27 cellular contexts compared by ENCODE assay signal in genomic region chr16:66479661-66480264, GRCh38. TPM values are rescaled to one million over a fixed set of nuclear protein-coding genes. Genes with fewer than 3 reads are reported as not detected.
A peak's percentile ranks its signal among the peaks of the same experiment; 100 is the strongest.
DNase-seq lines count a peak whose midpoint lies in the region; FAIRE-seq and TF ChIP-seq lines count a peak whose summit lies in the region.
"Had no signal": no experiment of that assay in that cellular context is flagged by ENCODE, and none has a peak within 500 bp of the region (broad histone marks: within the 10 kb centered on the region; RNA-seq: fewer than 3 reads in every experiment).

No MANE protein-coding gene starts in this region.

- H3K9me3 Mint-ChIP-seq in activated CD4-positive, alpha-beta T cell treated with anti-CD3 and anti-CD28 coated beads, Interleukin-2, amount 10 ng/mL, durations not matched to agents 24 days and 14 days = no peaks in the 10 kb centered on the region
- H3K9me3 Mint-ChIP-seq in activated CD4-positive, alpha-beta T cell treated with anti-CD3 and anti-CD28 coated beads, Interleukin-2, amount 10 ng/mL, durations not matched to agents 7 days and 5 days = no peaks in the 10 kb centered on the region
- no peaks in the 10 kb centered on the region for H3K9me3 Mint-ChIP-seq in chondrocyte (ENCODE audit: low read depth)
- H3K9me3 Mint-ChIP-seq: central memory CD8-positive, alpha-beta T cell; HFFc6; stimulated activated memory B cell treated with anti-CD40 and anti-IgM and Interleukin-4, amounts not matched to agents 10 μg/mL and 1 μg/mL and 100 μg/mL, for 72 hours; WTC11 had no signal

- no peak for DNase-seq in activated CD4-positive, alpha-beta T cell treated with anti-CD3 and anti-CD28 coated beads, Interleukin-2, amount 10 ng/mL, durations not matched to agents 24 days and 14 days
- DNase-seq in activated CD4-positive, alpha-beta T cell treated with anti-CD3 and anti-CD28 coated beads, Interleukin-2, amount 10 ng/mL, durations not matched to agents 7 days and 5 days = no peak
- peak; percentile 80 for DNase-seq in chondrocyte (ENCODE audit: low spot score)
- no peak for DNase-seq in neuronal stem cell (ENCODE audit: low spot score)
- no peak for DNase-seq in H54 (ENCODE audit: insufficient read length, low spot score)
- DNase-seq in posterior vena cava (ENCODE audit: low spot score) = no peak
- no peak for DNase-seq in NCI-H526 (lab: John Stamatoyannopoulos, UW)
- DNase-seq: activated gamma-delta T cell, body of pancreas, dermis blood vessel endothelial cell, esophagus squamous epithelium, HFFc6, IMR-90, left ventricle myocardium inferior, NCI-H2107, nucleus accumbens, substantia nigra had no signal

- H3K36me3 Mint-ChIP-seq in activated CD4-positive, alpha-beta T cell treated with anti-CD3 and anti-CD28 coated beads, Interleukin-2, amount 10 ng/mL, durations not matched to agents 24 days and 14 days (ENCODE audit: low read depth) = no peaks in the 10 kb centered on the region
- no peaks in the 10 kb centered on the region for H3K36me3 Mint-ChIP-seq in activated CD4-positive, alpha-beta T cell treated with anti-CD3 and anti-CD28 coated beads, Interleukin-2, amount 10 ng/mL, durations not matched to agents 7 days and 5 days (ENCODE audit: low read depth)
- H3K36me3 Mint-ChIP-seq in chondrocyte (ENCODE audit: low read depth) = no peaks in the 10 kb centered on the region
- H3K36me3 Mint-ChIP-seq: stimulated activated memory B cell treated with anti-CD40 and anti-IgM and Interleukin-4, amounts not matched to agents 10 μg/mL and 1 μg/mL and 100 μg/mL, for 72 hours; WTC11 had no signal

- POLR2A ChIA-PET in activated CD4-positive, alpha-beta T cell treated with anti-CD3 and anti-CD28 coated beads, Interleukin-2, amount 10 ng/mL, durations not matched to agents 7 days and 5 days (lab: Charles Lee) = no interaction called here

- TF ChIP-seq CTCF in chondrocyte (IDR thresholded peaks at IDR 0.05) = no peak

- no peak overlapping the region for H2BK15ac ChIP-seq in neuronal stem cell (ENCODE audit: low read length)

- no peak overlapping the region for H4K91ac ChIP-seq in neuronal stem cell (ENCODE audit: low read depth, low read length, poor library complexity)

- intact Hi-C loops in activated CD4-positive, alpha-beta T cell treated with anti-CD3 and anti-CD28 coated beads, Interleukin-2, amount 10 ng/mL, durations not matched to agents 24 days and 14 days (cut with micrococcal nuclease) = loop anchor here (5.0 kb wide), 1 partner anchor 128 kb away; no protein-coding TSS in a partner anchor
- intact Hi-C loops in posterior vena cava (cut with DNase I) = loop anchor here in 1 of 2 donors (5.0 kb wide), 1 partner anchor 72 kb away; no protein-coding TSS in a partner anchor

- H2BK5ac ChIP-seq in neuronal stem cell (ENCODE audit: low read length) = peak overlapping the region; percentile 35

- H2BK12ac ChIP-seq in neuronal stem cell (ENCODE audit: low read length) = no peak overlapping the region

- H3K23ac ChIP-seq in neuronal stem cell (ENCODE audit: low read depth, low read length, poor library complexity) = peak overlapping the region; percentile 5

- H2AK5ac ChIP-seq in neuronal stem cell (ENCODE audit: low read depth, low read length) = peak overlapping the region; percentile 72

- peak overlapping the region in 6 of 11 experiments; percentile 0 to 68 (median 41); a peak in 9 of 22 replicates for H3K27ac ChIP-seq in BLaER1 treated with 17β-estradiol and CSF1 and Interleukin-3, amounts not matched to agents 10 nM and 100 nM
- no peak overlapping the region for H3K27ac ChIP-seq in neuronal stem cell (replicated peaks; ENCODE audit: low read length)
- H3K27ac ChIP-seq: 22Rv1, adrenal gland, body of pancreas, esophagus squamous epithelium, left ventricle myocardium inferior, SK-N-MC had no signal

- no peaks in the 10 kb centered on the region for H3K36me3 ChIP-seq in BLaER1 treated with 17β-estradiol and CSF1 and Interleukin-3, amounts not matched to agents 10 nM and 100 nM
- no peaks in the 10 kb centered on the region for H3K36me3 ChIP-seq in neuronal stem cell (replicated peaks in 1 of 2; ENCODE audit: control insufficient read depth in 2 of 2, insufficient read depth in 2 of 2, low read length in 2 of 2)
- H3K36me3 ChIP-seq: adrenal gland, esophagus squamous epithelium, left ventricle myocardium inferior had no signal

- H3K4ac ChIP-seq in neuronal stem cell (ENCODE audit: low read length) = peak overlapping the region; percentile 78

- CTCF ChIA-PET in activated CD4-positive, alpha-beta T cell treated with anti-CD3 and anti-CD28 coated beads, Interleukin-2, amount 10 ng/mL, durations not matched to agents 7 days and 5 days (lab: Charles Lee) = interaction anchor here (1.3 to 2.1 kb wide), 6 partner anchors 10 to 110 kb away, joined by 4 to 10 read pairs (median 4); no protein-coding TSS in a partner anchor

- FAIRE-seq in H54 (lab: Jason Lieb, UNC) = no peak
- FAIRE-seq: endometrium had no signal

- H3K18ac ChIP-seq in neuronal stem cell (ENCODE audit: low read length) = peak overlapping the region; percentile 31

- peaks cover 38% of the 10 kb centered on the region for H3K4me1 Mint-ChIP-seq in activated CD4-positive, alpha-beta T cell treated with anti-CD3 and anti-CD28 coated beads, Interleukin-2, amount 10 ng/mL, durations not matched to agents 24 days and 14 days
- H3K4me1 Mint-ChIP-seq in activated CD4-positive, alpha-beta T cell treated with anti-CD3 and anti-CD28 coated beads, Interleukin-2, amount 10 ng/mL, durations not matched to agents 7 days and 5 days = peaks cover 58% of the 10 kb centered on the region
- peaks cover 8% of the 10 kb centered on the region for H3K4me1 Mint-ChIP-seq in chondrocyte (ENCODE audit: low read depth)

- peak overlapping the region; percentile 43 for H4K8ac ChIP-seq in neuronal stem cell (ENCODE audit: low read depth, low read length)

- H3K4me3 Mint-ChIP-seq in activated CD4-positive, alpha-beta T cell treated with anti-CD3 and anti-CD28 coated beads, Interleukin-2, amount 10 ng/mL, durations not matched to agents 24 days and 14 days = no peak overlapping the region
- no peak overlapping the region for H3K4me3 Mint-ChIP-seq in activated CD4-positive, alpha-beta T cell treated with anti-CD3 and anti-CD28 coated beads, Interleukin-2, amount 10 ng/mL, durations not matched to agents 7 days and 5 days
- no peak overlapping the region for H3K4me3 Mint-ChIP-seq in chondrocyte (ENCODE audit: unreplicated experiment)
- H3K4me3 Mint-ChIP-seq: central memory CD8-positive, alpha-beta T cell; HFFc6; stimulated activated memory B cell treated with anti-CD40 and anti-IgM and Interleukin-4, amounts not matched to agents 10 μg/mL and 1 μg/mL and 100 μg/mL, for 72 hours; WTC11 had no signal

- H3K14ac ChIP-seq in neuronal stem cell (ENCODE audit: low read length) = peak overlapping the region; percentile 4

- no peak overlapping the region for H2BK120ac ChIP-seq in neuronal stem cell (ENCODE audit: low read depth, low read length)

- WGBS in neuronal stem cell (ENCODE audit: extremely low coverage in 2 of 2, insufficient read length in 2 of 2, insufficient replicate concordance in 1 of 2), 2 donors = no CpG with 5 or more reads among the region's 5 CpGs

- H3K9me3 ChIP-seq in BLaER1 treated with 17β-estradiol and CSF1 and Interleukin-3, amounts not matched to agents 10 nM and 100 nM (replicated peaks in 1 of 11) = no peaks in the 10 kb centered on the region
- H3K9me3 ChIP-seq in neuronal stem cell (replicated peaks in 1 of 2; ENCODE audit: control insufficient read depth in 2 of 2, insufficient read depth in 1 of 2, low read depth in 1 of 2, low read length in 2 of 2) = peaks cover 0 to 3% of the 10 kb centered on the region in 2 donors
- H3K9me3 ChIP-seq: adrenal gland, body of pancreas, esophagus squamous epithelium, left ventricle myocardium inferior had no signal

- H3K4me1 ChIP-seq in BLaER1 treated with 17β-estradiol and CSF1 and Interleukin-3, amounts not matched to agents 10 nM and 100 nM = peaks cover 43 to 84% (median 75%) of the 10 kb centered on the region in 10 experiments
- no peaks in the 10 kb centered on the region for H3K4me1 ChIP-seq in neuronal stem cell (ENCODE audit: control insufficient read depth in 2 of 2, insufficient read depth in 1 of 2, low read depth in 1 of 2, low read length in 2 of 2)
- H3K4me1 ChIP-seq: adrenal gland had no signal

- no peaks in the 10 kb centered on the region for H4K20me1 ChIP-seq in BLaER1 treated with 17β-estradiol and CSF1 and Interleukin-3, amounts not matched to agents 10 nM and 100 nM

- H3K27me3 Mint-ChIP-seq in activated CD4-positive, alpha-beta T cell treated with anti-CD3 and anti-CD28 coated beads, Interleukin-2, amount 10 ng/mL, durations not matched to agents 24 days and 14 days = no peaks in the 10 kb centered on the region
- H3K27me3 Mint-ChIP-seq in activated CD4-positive, alpha-beta T cell treated with anti-CD3 and anti-CD28 coated beads, Interleukin-2, amount 10 ng/mL, durations not matched to agents 7 days and 5 days = no peaks in the 10 kb centered on the region
- H3K27me3 Mint-ChIP-seq in chondrocyte (ENCODE audit: low read depth) = peaks cover 2% of the 10 kb centered on the region
- H3K27me3 Mint-ChIP-seq: central memory CD8-positive, alpha-beta T cell had no signal

- H3K9ac ChIP-seq in BLaER1 treated with 17β-estradiol and CSF1 and Interleukin-3, amounts not matched to agents 10 nM and 100 nM = peak overlapping the region in 8 of 11 experiments; percentile 6 to 50 (median 10); a peak in 5 of 22 replicates
- no peak overlapping the region for H3K9ac ChIP-seq in neuronal stem cell (ENCODE audit: low read depth, low read length, poor library complexity)

- peak overlapping the region in 10 of 11 experiments; percentile 24 to 81 (median 72); a peak in 18 of 22 replicates for H3K4me2 ChIP-seq in BLaER1 treated with 17β-estradiol and CSF1 and Interleukin-3, amounts not matched to agents 10 nM and 100 nM
- no peak overlapping the region for H3K4me2 ChIP-seq in neuronal stem cell (ENCODE audit: insufficient read depth, low read length, poor library complexity, severe bottlenecking)

- no peak for TF ChIP-seq POLR2A in H54 (IDR thresholded peaks at IDR 0.05; ENCODE audit: low read depth, low read length)

- H3K27ac Mint-ChIP-seq in activated CD4-positive, alpha-beta T cell treated with anti-CD3 and anti-CD28 coated beads, Interleukin-2, amount 10 ng/mL, durations not matched to agents 24 days and 14 days = peak overlapping the region; percentile 66
- H3K27ac Mint-ChIP-seq in activated CD4-positive, alpha-beta T cell treated with anti-CD3 and anti-CD28 coated beads, Interleukin-2, amount 10 ng/mL, durations not matched to agents 7 days and 5 days = no peak overlapping the region
- H3K27ac Mint-ChIP-seq in chondrocyte (ENCODE audit: unreplicated experiment) = no peak overlapping the region
- H3K27ac Mint-ChIP-seq: HFFc6; stimulated activated memory B cell treated with anti-CD40 and anti-IgM and Interleukin-4, amounts not matched to agents 10 μg/mL and 1 μg/mL and 100 μg/mL, for 72 hours; WTC11 had no signal

- H2AFZ ChIP-seq in neuronal stem cell (ENCODE audit: low read length) = no peak overlapping the region

- peaks cover 2% of the 10 kb centered on the region for H3K79me1 ChIP-seq in neuronal stem cell (ENCODE audit: low read depth, low read length)

- H3K4me3 ChIP-seq in BLaER1 treated with 17β-estradiol and CSF1 and Interleukin-3, amounts not matched to agents 10 nM and 100 nM = no peak overlapping the region
- H3K4me3 ChIP-seq in neuronal stem cell (ENCODE audit: low read length in 2 of 2) = no peak overlapping the region
- H3K4me3 ChIP-seq: adrenal gland, body of pancreas, esophagus squamous epithelium, left ventricle myocardium inferior, SK-N-MC had no signal

- no peaks in the 10 kb centered on the region for H3K27me3 ChIP-seq in BLaER1 treated with 17β-estradiol and CSF1 and Interleukin-3, amounts not matched to agents 10 nM and 100 nM
- H3K27me3 ChIP-seq in neuronal stem cell (ENCODE audit: control insufficient read depth in 3 of 3, insufficient read depth in 3 of 3, low read depth in 1 of 3, low read length in 3 of 3) = no peaks in the 10 kb centered on the region
- H3K27me3 ChIP-seq: adrenal gland, body of pancreas had no signal

RNA-seq across cellular contexts. Expression of gene BEAN1, which starts 52.7 kb away (rescaled TPM):
- not detected in 2 replicates for total RNA-seq in activated CD4-positive, alpha-beta T cell treated with anti-CD3 and anti-CD28 coated beads, Interleukin-2, amount 10 ng/mL, durations not matched to agents 24 days and 14 days
- total RNA-seq in activated CD4-positive, alpha-beta T cell treated with anti-CD3 and anti-CD28 coated beads, Interleukin-2, amount 10 ng/mL, durations not matched to agents 7 days and 5 days = not detected
- total RNA-seq in chondrocyte (3.1 to 4.1 TPM (median 3.7 TPM) in 3 replicates), posterior vena cava (under 1 TPM; 0.42 to 0.48 TPM)
- 1.4 TPM for polyA plus RNA-seq in neuronal stem cell (2013, experiment 1 of 2)
- 1.6 TPM for polyA plus RNA-seq in neuronal stem cell (2013, experiment 2 of 2)
- total RNA-seq: body of pancreas; G401; HFFc6; IMR-90; T-helper 1 cell treated with Interleukin-12 subunit alpha and Interleukin-12 subunit beta and Interleukin-4 antibody, amounts not matched to agents 30 ng/mL and 1 ng/mL, for 36 hours; WTC11 had no signal
- polyA plus RNA-seq: IMR-90 had no signal
